ENCODE assay signal across 9 cellular contexts in the genomic region with DNA sequence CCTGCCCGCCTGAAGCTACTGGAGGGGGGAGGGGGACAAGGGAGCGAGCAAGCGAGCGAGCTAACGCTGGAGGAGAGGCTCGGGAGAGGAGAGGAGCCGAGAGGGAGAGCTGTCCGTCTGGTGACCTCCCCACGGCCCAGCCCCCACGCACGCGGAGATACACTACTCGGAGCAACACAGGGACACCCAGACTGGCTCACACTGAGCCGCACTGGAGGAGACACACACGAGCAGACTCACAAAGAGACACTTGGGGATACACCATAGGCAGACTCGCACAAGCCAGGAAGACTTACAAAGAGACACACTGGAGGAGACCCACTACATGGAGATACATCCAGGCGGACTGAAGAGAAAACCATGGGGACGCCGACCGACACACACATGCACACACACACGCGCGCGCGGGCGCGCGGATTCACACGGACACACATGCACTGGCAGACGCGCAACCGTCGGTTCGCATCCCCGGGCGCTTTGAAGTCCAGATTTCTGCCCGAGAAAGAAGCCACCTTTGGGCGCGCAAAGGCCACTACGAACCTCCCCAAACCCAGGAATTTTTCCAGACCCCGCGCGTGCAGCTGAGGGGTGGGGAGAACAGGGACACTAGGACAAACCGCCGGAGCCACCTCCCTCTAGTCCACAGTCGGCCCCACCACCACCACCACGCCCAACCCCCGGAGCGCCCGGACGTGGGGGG. TPM values are rescaled to one million over a fixed set of nuclear protein-coding genes. Genes with fewer than 3 reads are reported as not detected.
DNase-seq lines count a peak whose midpoint lies in the region; ATAC-seq and TF ChIP-seq lines count a peak whose summit lies in the region.
"Had no signal": no experiment of that assay in that cellular context is flagged by ENCODE, and none has a peak within 500 bp of the region (broad histone marks: within the 10 kb centered on the region; RNA-seq: fewer than 3 reads in every experiment).

No MANE protein-coding gene starts in this region.

- H3K4me3 Mint-ChIP-seq in naive thymus-derived CD4-positive, alpha-beta T cell: peak overlapping the region; percentile 50 to 85 (median 78)

- in situ Hi-C loops in HAP-1 (cut with MboI; ENCODE audit: low sequenced_read_pairs): no loop called here

- intact Hi-C loops in A673 (cut with micrococcal nuclease; ENCODE audit: unreplicated experiment): no loop called here
- intact Hi-C loops in naive thymus-derived CD4-positive, alpha-beta T cell (cut with micrococcal nuclease): no loop called here

- H3K9me3 ChIP-seq in A673 (ENCODE audit: low read depth, low read length, poor library complexity, severe bottlenecking) (no peaks in the 10 kb centered on the region), HAP-1 (no peaks in the 10 kb centered on the region)
- no peaks in the 10 kb centered on the region for H3K9me3 ChIP-seq in naive thymus-derived CD4-positive, alpha-beta T cell (ENCODE audit: control insufficient read depth in 2 of 3, low read length in 3 of 3)

- H3K27ac Mint-ChIP-seq in naive thymus-derived CD4-positive, alpha-beta T cell: peak overlapping the region in 1 of 9 donors; percentile 2

- H3K4me1 ChIP-seq in A673 (ENCODE audit: insufficient read depth, low read length, poor library complexity, severe bottlenecking) (peaks cover 15% of the 10 kb centered on the region), HAP-1 (no peaks in the 10 kb centered on the region; the same call in 1 of the 2 replicates)
- H3K4me1 ChIP-seq in naive thymus-derived CD4-positive, alpha-beta T cell (ENCODE audit: control insufficient read depth in 2 of 2, insufficient read depth in 2 of 2, low read length in 2 of 2): peaks cover 0 to 13% of the 10 kb centered on the region in 2 donors

- POLR2A ChIA-PET in A673 (lab: Charles Lee; ENCODE audit: low non-redundant PET): no interaction called here
- POLR2A ChIA-PET in naive thymus-derived CD4-positive, alpha-beta T cell (lab: Charles Lee): no interaction called here

- H3K36me3 ChIP-seq in A673 (ENCODE audit: insufficient read depth, low read length, poor library complexity, severe bottlenecking): no peaks in the 10 kb centered on the region
- no peaks in the 10 kb centered on the region for H3K36me3 ChIP-seq in HAP-1 (replicated peaks)
- no peaks in the 10 kb centered on the region for H3K36me3 ChIP-seq in naive thymus-derived CD4-positive, alpha-beta T cell (ENCODE audit: control insufficient read depth in 2 of 3, insufficient read depth in 3 of 3, low read length in 3 of 3)

- DNase-seq in A673 (ENCODE audit: low spot score) (no peak), HAP-1 (ENCODE audit: low spot score in 2 of 2) (peak in 1 of 2 experiments; percentile 27), NAMALWA (ENCODE audit: low spot score) (no peak), NCI-H2196 (lab: John Stamatoyannopoulos, UW; ENCODE audit: unreplicated experiment) (no peak)
- no peak for DNase-seq in naive thymus-derived CD4-positive, alpha-beta T cell
- no peak for DNase-seq in activated CD4-positive, CD25-positive, alpha-beta regulatory T cell (lab: John Stamatoyannopoulos, UW)

- peaks cover 10 to 31% (median 28%) of the 10 kb centered on the region in 7 donors for H3K4me1 Mint-ChIP-seq in naive thymus-derived CD4-positive, alpha-beta T cell

- H3K27ac ChIP-seq in A673 (ENCODE audit: low read depth, low read length, poor library complexity, severe bottlenecking) (no peak overlapping the region), cingulate gyrus (ENCODE audit: low read depth, low read length) (peak overlapping the region; percentile 20)
- H3K27ac ChIP-seq in naive thymus-derived CD4-positive, alpha-beta T cell (ENCODE audit: low read depth, low read length): no peak overlapping the region

- H3K27me3 ChIP-seq in A673 (replicated peaks; ENCODE audit: insufficient read depth, low read depth, low read length, poor library complexity): peaks cover 45% of the 10 kb centered on the region
- peaks cover 35% of the 10 kb centered on the region for H3K27me3 ChIP-seq in HAP-1 (ENCODE audit: low read depth)
- peaks cover 4 to 20% of the 10 kb centered on the region in 2 donors for H3K27me3 ChIP-seq in naive thymus-derived CD4-positive, alpha-beta T cell (ENCODE audit: control insufficient read depth in 2 of 2, insufficient read depth in 2 of 2, low read length in 2 of 2)

- peaks cover 0 to 5% (median 0%) of the 10 kb centered on the region in 5 donors for H3K36me3 Mint-ChIP-seq in naive thymus-derived CD4-positive, alpha-beta T cell

- CTCF ChIA-PET in A673 (lab: Charles Lee): interaction anchor here (0.8 to 1.3 kb wide), 2 partner anchors 184 to 185 kb away, joined by 3 to 4 read pairs; no protein-coding TSS in a partner anchor
- CTCF ChIA-PET in naive thymus-derived CD4-positive, alpha-beta T cell (lab: Charles Lee): no interaction called here

- BruUV-seq in A673 (replicated peaks; lab: Mats Ljungman, UMichigan): no TSS peak

- TF ChIP-seq CTCF in A673 (conservative IDR thresholded peaks at IDR 0.05; ENCODE audit: low read depth, low read length): no peak

- H3K27me3 Mint-ChIP-seq in naive thymus-derived CD4-positive, alpha-beta T cell: peaks cover 74 to 87% (median 78%) of the 10 kb centered on the region in 5 donors

- H3K4me3 ChIP-seq in A673 (ENCODE audit: low read depth, low read length, poor library complexity, severe bottlenecking): peak overlapping the region; percentile 60
- H3K4me3 ChIP-seq in HAP-1: peak overlapping the region; percentile 37
- H3K4me3 ChIP-seq in naive thymus-derived CD4-positive, alpha-beta T cell (ENCODE audit: low read length): no peak overlapping the region

- ATAC-seq in naive thymus-derived CD4-positive, alpha-beta T cell: no peak
- no peak for ATAC-seq in esophagus mucosa

- peaks cover 0 to 2% (median 0%) of the 10 kb centered on the region in 11 donors for H3K9me3 Mint-ChIP-seq in naive thymus-derived CD4-positive, alpha-beta T cell

RNA-seq across cellular contexts. Expression of a gene that starts 0.7 kb away (rescaled TPM):
- total RNA-seq in A673 (2021) (3.7 and 4.5 TPM in 2 replicates), esophagus mucosa (not detected)
- not detected for total RNA-seq in naive thymus-derived CD4-positive, alpha-beta T cell
- not detected for polyA plus RNA-seq in naive thymus-derived CD4-positive, alpha-beta T cell

RNA-seq across cellular contexts. Expression of a gene that starts 23.1 kb away (rescaled TPM):
- total RNA-seq in A673 (2021): 19.7 and 31.6 TPM in 2 replicates
- total RNA-seq in naive thymus-derived CD4-positive, alpha-beta T cell: 10 to 100 TPM in 4 of 5 experiments, 1 to 10 TPM in 1; 8.8 to 27.3 (median 25.1) TPM
- polyA plus RNA-seq in naive thymus-derived CD4-positive, alpha-beta T cell: 10 to 100 TPM; 48.5 to 58.2 TPM
- 26.3 TPM for total RNA-seq in esophagus mucosa

RNA-seq across cellular contexts. Expression of a gene that starts 31.5 kb away (rescaled TPM):
- 79.3 and 89.4 TPM in 2 replicates for total RNA-seq in A673 (2021)
- 100 to 1,000 TPM in 1 of 5 experiments, 10 to 100 TPM in 4; 55.6 to 110 (median 73.0) TPM for total RNA-seq in naive thymus-derived CD4-positive, alpha-beta T cell
- 100 to 1,000 TPM; 125 to 129 TPM for polyA plus RNA-seq in naive thymus-derived CD4-positive, alpha-beta T cell
- 120 TPM for total RNA-seq in esophagus mucosa

RNA-seq across cellular contexts. Expression of a gene that starts 40.0 kb away (rescaled TPM):
- total RNA-seq in A673 (2021): not detected in 2 replicates
- total RNA-seq in naive thymus-derived CD4-positive, alpha-beta T cell: under 1 TPM in 2 of 5 experiments, not detected in 3; 0.27 to 0.36 TPM
- polyA plus RNA-seq in naive thymus-derived CD4-positive, alpha-beta T cell: not detected
- total RNA-seq in esophagus mucosa: not detected
- polyA plus RNA-seq: adipose tissue had no signal

RNA-seq across cellular contexts. Expression of a gene that starts 48.8 kb away (rescaled TPM):
- total RNA-seq in A673 (2021) (165 and 172 TPM in 2 replicates), esophagus mucosa (56.3 TPM)
- 10 to 100 TPM; 20.7 to 63.8 (median 46.0) TPM for total RNA-seq in naive thymus-derived CD4-positive, alpha-beta T cell
- 100 to 1,000 TPM in 1 of 2 donors, 10 to 100 TPM in 1; 93.5 to 102 TPM for polyA plus RNA-seq in naive thymus-derived CD4-positive, alpha-beta T cell
